33 cellular contexts compared by ENCODE assay signal in genomic region chr9:72599874-72600534, GRCh38.
DNase-seq lines count a peak whose midpoint lies in the region; ATAC-seq, FAIRE-seq and TF ChIP-seq lines count a peak whose summit lies in the region.
"Had no signal": no experiment of that assay in that cellular context is flagged by ENCODE, and none has a peak within 500 bp of the region (broad histone marks: within the 10 kb centered on the region; RNA-seq: fewer than 3 reads in every experiment).

No MANE protein-coding gene starts in this region.

- H4K8ac ChIP-seq in IMR-90 (ENCODE audit: low read depth in 2 of 2, low read length in 2 of 2) = no peak overlapping the region

- H2BK120ac ChIP-seq in IMR-90 (ENCODE audit: low read depth, low read length) = no peak overlapping the region

- H2AK9ac ChIP-seq in IMR-90 (replicated peaks; ENCODE audit: low read depth, low read length, poor library complexity) = no peak overlapping the region

- H3K79me1 ChIP-seq in IMR-90 (ENCODE audit: low read depth in 1 of 2, low read length in 2 of 2) = no peaks in the 10 kb centered on the region

- no peak overlapping the region for H2BK5ac ChIP-seq in IMR-90 (ENCODE audit: low read depth, low read length, poor library complexity, severe bottlenecking)

- WGBS in IMR-90 (ENCODE audit: extremely low coverage in 2 of 2, insufficient read length in 1 of 2), 2 experiments = no CpG with 5 or more reads among the region's 5 CpGs
- 0% methylated on average over 5 of the region's 5 CpGs for whole genome bisulfite sequencing in K562 (ENCODE audit: insufficient coverage, low coverage, missing lambda C conversion rate)

- in situ Hi-C loops in IMR-90 (cut with MboI; ENCODE audit: low sequenced_read_pairs) (loop anchor here (25.0 kb wide), 1 partner anchor 563 kb away; no protein-coding TSS in a partner anchor), K562 (cut with MboI) (loop anchor here (10.0 kb wide), 1 partner anchor 565 kb away; no protein-coding TSS in a partner anchor)

- H2BK20ac ChIP-seq in IMR-90 (ENCODE audit: low read depth, low read length) = no peak overlapping the region

- TF ChIP-seq RAD21 in IMR-90 (IDR thresholded peaks at IDR 0.05; ENCODE audit: low read length) (no peak), K562 (CRISPR knock-in tag; conservative IDR thresholded peaks at IDR 0.05 in 1 of 2, IDR thresholded peaks at IDR 0.05 in 1 of 2) (no peak)

- TF ChIP-seq POLR2A in IMR-90 (IDR thresholded peaks at IDR 0.05; ENCODE audit: low read depth, low read length) (no peak), K562 (conservative IDR thresholded peaks at IDR 0.05) (no peak)

- no peak overlapping the region; the same call in 1 of the 2 replicates for H3K4ac ChIP-seq in IMR-90 (ENCODE audit: low read depth, low read length)

- peaks cover 5% of the 10 kb centered on the region for H3K27me3 Mint-ChIP-seq in nephron progenitor cell (ENCODE audit: low read depth, poor library complexity)
- H3K27me3 Mint-ChIP-seq: activated naive CD8-positive, alpha-beta T cell; stimulated activated memory B cell treated with anti-CD40 and anti-IgM and Interleukin-4, amounts not matched to agents 10 μg/mL and 1 μg/mL and 100 μg/mL, for 72 hours had no signal

- no peak for TF ChIP-seq EP300 in K562 (IDR thresholded peaks at IDR 0.05; ENCODE audit: low read length)

- BruUV-seq in IMR-90 (replicated peaks; lab: Mats Ljungman, UMichigan) (no TSS peak), K562 (replicated peaks; lab: Mats Ljungman, UMichigan) (no TSS peak)

- H3K27ac ChIP-seq in IMR-90 (ENCODE audit: insufficient read depth, low read length) = no peak overlapping the region
- no peak overlapping the region for H3K27ac ChIP-seq in K562 (ENCODE audit: extremely low read depth, low read depth, low read length)
- H3K27ac ChIP-seq: RWPE1, SK-N-MC, upper lobe of left lung had no signal

- H3K4me3 Mint-ChIP-seq in nephron progenitor cell = no peak overlapping the region
- H3K4me3 Mint-ChIP-seq: activated naive CD8-positive, alpha-beta T cell; activated T-cell treated with anti-CD3 and anti-CD28 coated beads, Interleukin-2, amount 50 U/mL, for 24 hours; CD14-positive monocyte; H9; IgD-negative memory B cell; natural killer cell treated with Interleukin-12 subunit alpha and Interleukin-12 subunit beta and Interleukin-15 and Interleukin-18, amount 100 ng/mL, for 72 hours; stimulated activated memory B cell treated with anti-CD40 and anti-IgM and Interleukin-4, amounts not matched to agents 10 μg/mL and 1 μg/mL and 100 μg/mL, for 72 hours had no signal

- H3K9ac ChIP-seq in IMR-90 (ENCODE audit: low read depth, low read length) = no peak overlapping the region
- no peak overlapping the region for H3K9ac ChIP-seq in K562 (ENCODE audit: insufficient read depth in 1 of 2, low read depth in 2 of 2, low read length in 2 of 2)

- no peak overlapping the region for H2AFZ ChIP-seq in IMR-90 (replicated peaks; ENCODE audit: low read length, poor library complexity)
- H2AFZ ChIP-seq in K562 (ENCODE audit: low read depth, low read length) = no peak overlapping the region

- dilution Hi-C loops in IMR-90 (cut with HindIII; ENCODE audit: low sequenced_read_pairs, unreplicated experiment) = no loop called here

- H4K91ac ChIP-seq in IMR-90 (ENCODE audit: insufficient read depth, low read depth, low read length) = no peak overlapping the region

- ATAC-seq in IMR-90 (ENCODE audit: low read depth) = no peak
- no peak for ATAC-seq in K562
- ATAC-seq in GM21529 (IDR thresholded peaks at IDR 0.05; ENCODE audit: unreplicated experiment) = no peak
- no peak for ATAC-seq in GM18511 (IDR thresholded peaks at IDR 0.05; ENCODE audit: unreplicated experiment)
- ATAC-seq: left cardiac atrium; natural killer cell treated with Interleukin-12 subunit alpha and Interleukin-12 subunit beta and Interleukin-15 and Interleukin-18, amount 100 ng/mL, for 72 hours; stimulated activated memory B cell treated with anti-CD40 and anti-IgM and Interleukin-4, amounts not matched to agents 10 μg/mL and 1 μg/mL and 100 μg/mL, for 72 hours had no signal

- no peaks in the 10 kb centered on the region for H3K9me3 ChIP-seq in IMR-90 (ENCODE audit: control insufficient read depth, insufficient read depth, low read length)
- no peaks in the 10 kb centered on the region for H3K9me3 ChIP-seq in K562 (replicated peaks; ENCODE audit: control insufficient read depth, insufficient read depth, low read depth, low read length)
- H3K9me3 ChIP-seq: upper lobe of left lung had no signal

- TF ChIP-seq CTCF in IMR-90 (conservative IDR thresholded peaks at IDR 0.05; ENCODE audit: low read depth, low read length) (no peak), K562 (IDR thresholded peaks at IDR 0.05 in 2 of 3, conservative IDR thresholded peaks at IDR 0.05 in 1 of 3; ENCODE audit: insufficient read depth in 2 of 3, low read depth in 1 of 3, low read length in 3 of 3) (no peak), nephron progenitor cell (IDR thresholded peaks at IDR 0.05) (no peak)

- H2AK5ac ChIP-seq in IMR-90 (ENCODE audit: low read depth, low read length) = no peak overlapping the region

- H4K5ac ChIP-seq in IMR-90 (ENCODE audit: low read depth, low read length) = no peak overlapping the region

- no peak overlapping the region for H3K23ac ChIP-seq in IMR-90 (ENCODE audit: low read depth, low read length)

- intact Hi-C loops in IMR-90 (cut with micrococcal nuclease) (no loop called here), K562 (cut with micrococcal nuclease) (loop anchor here (10.0 kb wide), 1 partner anchor 225 kb away; no protein-coding TSS in a partner anchor), posterior vena cava (cut with DNase I) (loop anchor here in 1 of 2 donors (5.0 to 10.0 kb wide), 2 partner anchors 243 to 315 kb away; no protein-coding TSS in a partner anchor)

- H3K27me3 ChIP-seq in IMR-90 (ENCODE audit: control insufficient read depth, insufficient read depth, low read length) (no peaks in the 10 kb centered on the region), K562 (ENCODE audit: control insufficient read depth in 2 of 2, insufficient read depth in 2 of 2, low read length in 2 of 2) (no peaks in the 10 kb centered on the region)
- H3K27me3 ChIP-seq: upper lobe of left lung had no signal

- peak overlapping the region; percentile 28 for H3K27ac Mint-ChIP-seq in nephron progenitor cell
- H3K27ac Mint-ChIP-seq: activated naive CD8-positive, alpha-beta T cell; activated T-cell treated with anti-CD3 and anti-CD28 coated beads, Interleukin-2, amount 50 U/mL, for 24 hours; natural killer cell treated with Interleukin-12 subunit alpha and Interleukin-12 subunit beta and Interleukin-15 and Interleukin-18, amount 100 ng/mL, for 72 hours; stimulated activated memory B cell treated with anti-CD40 and anti-IgM and Interleukin-4, amounts not matched to agents 10 μg/mL and 1 μg/mL and 100 μg/mL, for 72 hours had no signal

- no peak overlapping the region for H2BK15ac ChIP-seq in IMR-90 (ENCODE audit: low read depth, low read length)

- H4K20me1 ChIP-seq in IMR-90 (ENCODE audit: insufficient read depth, low read length) (no peaks in the 10 kb centered on the region), K562 (replicated peaks; ENCODE audit: control insufficient read depth, insufficient read depth, low read length) (no peaks in the 10 kb centered on the region)

- peaks cover 33% of the 10 kb centered on the region for H3K4me1 Mint-ChIP-seq in nephron progenitor cell
- H3K4me1 Mint-ChIP-seq: IgD-negative memory B cell; stimulated activated memory B cell treated with anti-CD40 and anti-IgM and Interleukin-4, amounts not matched to agents 10 μg/mL and 1 μg/mL and 100 μg/mL, for 72 hours had no signal

- H3K56ac ChIP-seq in IMR-90 (ENCODE audit: extremely low read depth, insufficient read depth, low read length) = no peak overlapping the region

- no peak overlapping the region for H3K18ac ChIP-seq in IMR-90 (ENCODE audit: low read depth, low read length)

- CTCF ChIA-PET in IMR-90 (lab: Yijun Ruan, JAX) = no interaction called here
- CTCF ChIA-PET in K562 (lab: Yijun Ruan, JAX; ENCODE audit: low intra/inter-chr PET ratio) = no interaction called here

- H3K4me3 ChIP-seq in IMR-90 (ENCODE audit: insufficient read depth, low read depth, low read length) = no peak overlapping the region
- H3K4me3 ChIP-seq in K562 = no peak overlapping the region
- H3K4me3 ChIP-seq: SK-N-MC, upper lobe of left lung had no signal

- H3K4me1 ChIP-seq in IMR-90 (ENCODE audit: control insufficient read depth, insufficient read depth, low read length) (no peaks in the 10 kb centered on the region; the same call in 1 of the 2 replicates), K562 (replicated peaks in 1 of 2; ENCODE audit: control insufficient read depth in 2 of 2, insufficient read depth in 2 of 2, low read length in 2 of 2) (no peaks in the 10 kb centered on the region)
- H3K4me1 ChIP-seq: upper lobe of left lung had no signal

- no peaks in the 10 kb centered on the region for H3K36me3 ChIP-seq in IMR-90 (ENCODE audit: control insufficient read depth, insufficient read depth, low read length)
- H3K36me3 ChIP-seq in K562 (ENCODE audit: control insufficient read depth, insufficient read depth, low read length) = no peaks in the 10 kb centered on the region
- H3K36me3 ChIP-seq: upper lobe of left lung had no signal

- no peaks in the 10 kb centered on the region for H3K79me2 ChIP-seq in K562 (ENCODE audit: control insufficient read depth, insufficient read depth, low read length)

- no peaks in the 10 kb centered on the region for H3K36me3 Mint-ChIP-seq in nephron progenitor cell (ENCODE audit: low read depth)
- H3K36me3 Mint-ChIP-seq: activated naive CD8-positive, alpha-beta T cell; CD14-positive monocyte; IgD-negative memory B cell; natural killer cell treated with Interleukin-12 subunit alpha and Interleukin-12 subunit beta and Interleukin-15 and Interleukin-18, amount 100 ng/mL, for 72 hours; stimulated activated memory B cell treated with anti-CD40 and anti-IgM and Interleukin-4, amounts not matched to agents 10 μg/mL and 1 μg/mL and 100 μg/mL, for 72 hours had no signal

- no peaks in the 10 kb centered on the region for H3K9me3 Mint-ChIP-seq in nephron progenitor cell
- H3K9me3 Mint-ChIP-seq: activated T-cell treated with anti-CD3 and anti-CD28 coated beads, Interleukin-2, amount 50 U/mL, for 24 hours; CD14-positive monocyte; H9; IgD-negative memory B cell; natural killer cell treated with Interleukin-12 subunit alpha and Interleukin-12 subunit beta and Interleukin-15 and Interleukin-18, amount 100 ng/mL, for 72 hours; stimulated activated memory B cell treated with anti-CD40 and anti-IgM and Interleukin-4, amounts not matched to agents 10 μg/mL and 1 μg/mL and 100 μg/mL, for 72 hours had no signal

- H3K14ac ChIP-seq in IMR-90 (replicated peaks; ENCODE audit: low read depth, low read length) = no peak overlapping the region

- FAIRE-seq in K562 (lab: Jason Lieb, UNC) = no peak
- FAIRE-seq: colon had no signal

- DNase-seq in DMS53 (lab: John Stamatoyannopoulos, UW) (peak; percentile 23), DMS53 treated with DMSO at 0.1 percent for 48 hours (lab: John Stamatoyannopoulos, UW; ENCODE audit: unreplicated experiment) (no peak), IMR-90 (no peak), K562 (ENCODE audit: extremely low read depth in 1 of 4, low spot score in 3 of 4) (no peak), nephron progenitor cell (no peak), posterior vena cava (ENCODE audit: low spot score) (no peak)
- DNase-seq: 8988T; activated CD4-positive, CD25-positive, alpha-beta regulatory T cell; activated effector memory CD4-positive, alpha-beta T cell treated with anti-CD3 and anti-CD28 coated beads, Interleukin-2, amount 50 U/mL, for 16 hours; activated T-cell treated with anti-CD3 and anti-CD28 coated beads, Interleukin-2, amount 50 U/mL, for 24 hours; anterior cingulate cortex; Calu3; effector CD4-positive, alpha-beta T cell; H9; hypothalamus; left cardiac atrium; mammary epithelial cell; NCI-H1048; NCI-H1694 treated with DMSO at 0.1 percent for 48 hours; NCI-H524 treated with DMSO at 0.1 percent for 48 hours; substantia nigra; T-helper 1 cell had no signal

- H3K4me2 ChIP-seq in IMR-90 (ENCODE audit: low read depth, low read length) (no peak overlapping the region), K562 (ENCODE audit: insufficient read depth, low read length) (no peak overlapping the region)

- POLR2A ChIA-PET in IMR-90 (lab: Charles Lee; ENCODE audit: unreplicated experiment) = interaction anchor here (1.2 kb wide), 1 partner anchor 235 kb away, joined by 4 read pairs; the partner anchor contains the start of gene ZFAND5
- POLR2A ChIA-PET in K562 (lab: Yijun Ruan, JAX) = interaction anchor here (1.8 kb wide), 1 partner anchor 10 kb away, joined by 4 read pairs; no protein-coding TSS in a partner anchor

- 0 out of 2 replicates have a peak, but pooled peaks cover 4% of the 10 kb centered on the region for H3K9me1 ChIP-seq in IMR-90 (ENCODE audit: insufficient read depth, low read length)
- H3K9me1 ChIP-seq in K562 (ENCODE audit: control insufficient read depth, insufficient read depth, low read length) = no peaks in the 10 kb centered on the region
